Comparison of ENCODE assay signal across 12 cellular contexts in genomic region chr6:152471459-152472070, GRCh38.
DNase-seq lines count a peak whose midpoint lies in the region; ATAC-seq and TF ChIP-seq lines count a peak whose summit lies in the region.
"Had no signal": no experiment of that assay in that cellular context is flagged by ENCODE, and none has a peak within 500 bp of the region (broad histone marks: within the 10 kb centered on the region; RNA-seq: fewer than 3 reads in every experiment).

No MANE protein-coding gene starts in this region.

- DNase-seq in AG20443 (ENCODE audit: low spot score), result peak; percentile 52
- DNase-seq in glomerular visceral epithelial cell (ENCODE audit: extremely low spot score), result peak; percentile 50
- DNase-seq in sciatic nerve (ENCODE audit: low spot score), result no peak
- no peak for DNase-seq in occipital lobe (lab: John Stamatoyannopoulos, UW)
- no peak for DNase-seq in activated CD8-positive, alpha-beta T cell treated with anti-CD3 and anti-CD28 coated beads for 36 hours
- DNase-seq in GM19238 (ENCODE audit: insufficient read length, low spot score), result no peak
- DNase-seq: activated B cell treated with CpG ODN at 0.5 μM for 24 hours, left lung had no signal

- H3K36me3 Mint-ChIP-seq in activated CD8-positive, alpha-beta T cell treated with anti-CD3 and anti-CD28 coated beads for 36 hours (ENCODE audit: low read depth), result no peaks in the 10 kb centered on the region

- no peak overlapping the region for H3K27ac Mint-ChIP-seq in activated CD8-positive, alpha-beta T cell treated with anti-CD3 and anti-CD28 coated beads for 36 hours
- H3K27ac Mint-ChIP-seq: activated B cell treated with CpG ODN at 0.5 μM for 24 hours had no signal

- ATAC-seq in SK-N-SH treated with all-trans-retinoic acid at 6 μM for 48 hours (peak; percentile 68), sciatic nerve (peak; percentile 65), GM21360 (IDR thresholded peaks at IDR 0.05; ENCODE audit: unreplicated experiment) (no peak)
- ATAC-seq in activated CD8-positive, alpha-beta T cell treated with anti-CD3 and anti-CD28 coated beads for 36 hours, result no peak
- ATAC-seq: esophagus mucosa, left lung had no signal

- H3K4me1 Mint-ChIP-seq in activated CD8-positive, alpha-beta T cell treated with anti-CD3 and anti-CD28 coated beads for 36 hours (ENCODE audit: low read depth), result no peaks in the 10 kb centered on the region
- H3K4me1 Mint-ChIP-seq: activated B cell treated with CpG ODN at 0.5 μM for 24 hours, CD14-positive monocyte had no signal

- H3K9me3 Mint-ChIP-seq in activated CD8-positive, alpha-beta T cell treated with anti-CD3 and anti-CD28 coated beads for 36 hours, result peaks cover 3% of the 10 kb centered on the region

- POLR2A ChIA-PET in activated CD8-positive, alpha-beta T cell treated with anti-CD3 and anti-CD28 coated beads for 36 hours (lab: Charles Lee), result no interaction called here

- CTCF ChIA-PET in activated CD8-positive, alpha-beta T cell treated with anti-CD3 and anti-CD28 coated beads for 36 hours (lab: Charles Lee), result interaction anchor here (0.9 kb wide), 1 partner anchor 15 kb away, joined by 3 read pairs; no protein-coding TSS in a partner anchor

- no peaks in the 10 kb centered on the region for H3K27me3 Mint-ChIP-seq in activated CD8-positive, alpha-beta T cell treated with anti-CD3 and anti-CD28 coated beads for 36 hours

- TF ChIP-seq CTCF in activated CD8-positive, alpha-beta T cell treated with anti-CD3 and anti-CD28 coated beads for 36 hours (IDR thresholded peaks at IDR 0.05), result no peak

- no peak overlapping the region for H3K4me3 Mint-ChIP-seq in activated CD8-positive, alpha-beta T cell treated with anti-CD3 and anti-CD28 coated beads for 36 hours
- H3K4me3 Mint-ChIP-seq: activated B cell treated with CpG ODN at 0.5 μM for 24 hours, CD14-positive monocyte had no signal

- intact Hi-C loops in sciatic nerve (cut with DNase I), result no loop called here
- intact Hi-C loops in activated CD8-positive, alpha-beta T cell treated with anti-CD3 and anti-CD28 coated beads for 36 hours (cut with micrococcal nuclease), result no loop called here

TF ChIP-seq in SK-N-SH treated with all-trans-retinoic acid at 6 μM for 48 hours, 23 proteins besides CTCF, POLR2A, EP300 and RAD21:
- no peak for TF ChIP-seq ZC3H10 (CRISPR knock-in tag; IDR thresholded peaks at IDR 0.05)

Comparison
In these comparisons a context has a peak if more than half of its experiments do, and no peak if none do; other contexts are left out.
1. DNase-seq: peak in AG20443 (single experiment) and glomerular visceral epithelial cell (single experiment); none in sciatic nerve (single experiment), occipital lobe (single experiment), activated CD8-positive, alpha-beta T cell treated with anti-CD3 and anti-CD28 coated beads for 36 hours (single experiment) and GM19238 (single experiment).
2. ATAC-seq: peak in SK-N-SH treated with all-trans-retinoic acid at 6 μM for 48 hours (single experiment) and sciatic nerve (single experiment); none in GM21360 (single experiment) and activated CD8-positive, alpha-beta T cell treated with anti-CD3 and anti-CD28 coated beads for 36 hours (single experiment).